In the genomic region with DNA sequence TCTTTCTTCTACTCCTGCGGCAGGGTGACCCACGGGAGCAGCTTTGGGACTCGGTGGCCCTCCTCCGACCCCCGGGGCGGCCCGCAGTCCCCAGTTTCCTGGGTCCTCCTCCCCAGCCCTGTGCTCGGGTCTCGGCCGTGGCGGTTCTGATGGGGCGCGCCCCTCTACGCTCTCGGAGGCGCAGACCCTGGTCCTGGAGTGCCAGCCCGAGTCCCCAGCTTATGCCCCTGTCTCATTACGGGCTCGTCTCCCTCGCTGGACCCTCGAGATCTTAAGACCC, we compare ENCODE assay signal across 8 cellular contexts. TPM values are rescaled to one million over a fixed set of nuclear protein-coding genes. Genes with fewer than 3 reads are reported as not detected.
DNase-seq lines count a peak whose midpoint lies in the region; ATAC-seq lines count a peak whose summit lies in the region.

No MANE protein-coding gene starts in this region.

- H3K4me3 ChIP-seq in HUES48 (ENCODE audit: low read depth, low read length) (peak overlapping the region; percentile 87), mesendoderm (ENCODE audit: low read length) (peak overlapping the region; percentile 60), urinary bladder (ENCODE audit: low read depth, low read length) (peak overlapping the region; percentile 83)

- peak overlapping the region; percentile 30 for H3K18ac ChIP-seq in mesendoderm (ENCODE audit: low read length)

- peak overlapping the region; percentile 99 for H3K4me3 Mint-ChIP-seq in central memory CD8-positive, alpha-beta T cell

- no peaks in the 10 kb centered on the region for H3K79me2 ChIP-seq in mesendoderm (ENCODE audit: control insufficient read depth, insufficient read depth, low read length)

- H3K36me3 Mint-ChIP-seq in central memory CD8-positive, alpha-beta T cell (ENCODE audit: insufficient read depth): peaks cover 60% of the 10 kb centered on the region

- peak overlapping the region; percentile 98 for H3K27ac Mint-ChIP-seq in central memory CD8-positive, alpha-beta T cell (ENCODE audit: low read depth)

- no peak overlapping the region for H4K5ac ChIP-seq in mesendoderm (ENCODE audit: low read length)

- H4K8ac ChIP-seq in mesendoderm (ENCODE audit: low read depth, low read length): no peak overlapping the region

- no peak overlapping the region for H3K23ac ChIP-seq in mesendoderm (ENCODE audit: low read length)

- no peaks in the 10 kb centered on the region for H3K9me3 Mint-ChIP-seq in central memory CD8-positive, alpha-beta T cell

- H3K36me3 ChIP-seq in HUES48 (ENCODE audit: control insufficient read depth, insufficient read depth, low read length) (no peaks in the 10 kb centered on the region), mesendoderm (ENCODE audit: control insufficient read depth, insufficient read depth, low read length) (no peaks in the 10 kb centered on the region), urinary bladder (ENCODE audit: insufficient read depth) (no peaks in the 10 kb centered on the region)

- no peak overlapping the region for H2AK5ac ChIP-seq in mesendoderm (ENCODE audit: low read length)

- H3K56ac ChIP-seq in mesendoderm (ENCODE audit: low read length): peak overlapping the region; percentile 92

- DNase-seq in central memory CD8-positive, alpha-beta T cell (ENCODE audit: low spot score in 2 of 2): no peak
- DNase-seq in mesendoderm (no peak), kidney glomerular epithelial cell (lab: John Stamatoyannopoulos, UW) (no peak), NCI-H69 (lab: John Stamatoyannopoulos, UW) (no peak), NAMALWA (ENCODE audit: low spot score) (no peak)

- no peaks in the 10 kb centered on the region for H3K79me1 ChIP-seq in mesendoderm (ENCODE audit: low read length)

- H3K27ac ChIP-seq in HUES48 (ENCODE audit: low read depth, low read length) (peak overlapping the region; percentile 46), mesendoderm (ENCODE audit: low read depth, low read length) (no peak overlapping the region), urinary bladder (ENCODE audit: low read depth) (peak overlapping the region; percentile 98)

- H2BK120ac ChIP-seq in mesendoderm (ENCODE audit: low read depth, low read length): no peak overlapping the region

- H3K9me3 ChIP-seq in HUES48 (ENCODE audit: control insufficient read depth, insufficient read depth, low read length): no peaks in the 10 kb centered on the region

- H3K4me1 Mint-ChIP-seq in central memory CD8-positive, alpha-beta T cell: peaks cover 65% of the 10 kb centered on the region

- H3K9ac ChIP-seq in HUES48 (ENCODE audit: low read depth, low read length) (peak overlapping the region; percentile 71), mesendoderm (ENCODE audit: low read length) (peak overlapping the region; percentile 81)

- no peak overlapping the region for H2BK5ac ChIP-seq in mesendoderm (ENCODE audit: low read length)

- H3K4me1 ChIP-seq in HUES48 (ENCODE audit: control insufficient read depth, insufficient read depth, low read length): peaks cover 36% of the 10 kb centered on the region
- H3K4me1 ChIP-seq in mesendoderm (ENCODE audit: control insufficient read depth, low read depth, low read length): peaks cover 19% of the 10 kb centered on the region
- H3K4me1 ChIP-seq in urinary bladder (ENCODE audit: insufficient read depth): no peaks in the 10 kb centered on the region

- H3K4me2 ChIP-seq in mesendoderm (ENCODE audit: low read length): peak overlapping the region; percentile 39

- WGBS in mesendoderm (ENCODE audit: extremely low coverage, insufficient coverage, low lambda C conversion rate): no CpG with 5 or more reads among the region's 21 CpGs
- WGBS in urinary bladder: under 1% methylated on average over 21 of the region's 21 CpGs

- H3K27me3 Mint-ChIP-seq in central memory CD8-positive, alpha-beta T cell: no peaks in the 10 kb centered on the region

- ATAC-seq in GM19467 (IDR thresholded peaks at IDR 0.05; ENCODE audit: unreplicated experiment): peak; percentile 1
- peak; percentile 7 for ATAC-seq in central memory CD8-positive, alpha-beta T cell (replicated peaks; ENCODE audit: extremely low read depth, poor library complexity, severe bottlenecking)

- H3K27me3 ChIP-seq in HUES48 (ENCODE audit: control insufficient read depth, insufficient read depth, low read length) (peaks cover 89% of the 10 kb centered on the region), mesendoderm (ENCODE audit: insufficient read depth, low read length, poor library complexity) (no peaks in the 10 kb centered on the region)

- H2BK15ac ChIP-seq in mesendoderm (replicated peaks; ENCODE audit: low read depth): no peak overlapping the region

- peak overlapping the region; percentile 64 for H3K4ac ChIP-seq in mesendoderm (ENCODE audit: low read depth, low read length)

RNA-seq across cellular contexts. Expression of a gene that starts 0.4 kb away (rescaled TPM):
- 4.1 TPM for polyA plus RNA-seq in mesendoderm (2013, experiment 1 of 2)
- 3.9 TPM for polyA plus RNA-seq in mesendoderm (2013, experiment 2 of 2)
- total RNA-seq in urinary bladder: 58.6 TPM
- polyA plus RNA-seq in urinary bladder: 464 TPM

RNA-seq across cellular contexts. Expression of a gene that starts 45.2 kb away (rescaled TPM):
- 0.45 TPM for polyA plus RNA-seq in mesendoderm (2013, experiment 1 of 2)
- 0.34 TPM for polyA plus RNA-seq in mesendoderm (2013, experiment 2 of 2)
- total RNA-seq in urinary bladder: 68.4 TPM
- 46.0 TPM for polyA plus RNA-seq in urinary bladder
